24 cellular contexts compared by ENCODE assay signal in genomic region chr20:3223937-3224680, GRCh38. TPM values are rescaled to one million over a fixed set of nuclear protein-coding genes. Genes with fewer than 3 reads are reported as not detected.
DNase-seq lines count a peak whose midpoint lies in the region; ATAC-seq and TF ChIP-seq lines count a peak whose summit lies in the region.
"Had no signal": no experiment of that assay in that cellular context is flagged by ENCODE, and none has a peak within 500 bp of the region (broad histone marks: within the 10 kb centered on the region; RNA-seq: fewer than 3 reads in every experiment).

No MANE protein-coding gene starts in this region.

- H3K36me3 Mint-ChIP-seq in CD8-positive, alpha-beta T cell: peaks cover 25% of the 10 kb centered on the region
- H3K36me3 Mint-ChIP-seq in naive thymus-derived CD8-positive, alpha-beta T cell: peaks cover 0 to 29% (median 4%) of the 10 kb centered on the region in 3 donors

- peaks cover 21% of the 10 kb centered on the region for H3K4me1 Mint-ChIP-seq in CD8-positive, alpha-beta T cell (ENCODE audit: low read depth)
- H3K4me1 Mint-ChIP-seq in naive thymus-derived CD8-positive, alpha-beta T cell: peaks cover 3 to 28% (median 22%) of the 10 kb centered on the region in 4 donors

- H3K27ac ChIP-seq in CD8-positive, alpha-beta T cell (ENCODE audit: low read depth, low read length): no peak overlapping the region
- H3K27ac ChIP-seq in Panc1 (ENCODE audit: low read length) (peak overlapping the region; percentile 84), tibial artery (no peak overlapping the region)
- H3K27ac ChIP-seq: adrenal gland, HL-60, SK-N-MC, upper lobe of left lung, WERI-Rb-1 had no signal

- H3K36me3 ChIP-seq in CD8-positive, alpha-beta T cell (ENCODE audit: insufficient read depth, low read length): peaks cover 7% of the 10 kb centered on the region
- H3K36me3 ChIP-seq in Panc1 (ENCODE audit: control insufficient read depth, insufficient read depth, low read length) (no peaks in the 10 kb centered on the region), tibial artery (peaks cover 27 to 57% (median 29%) of the 10 kb centered on the region in 3 donors)

- H3K4me1 ChIP-seq in CD8-positive, alpha-beta T cell (ENCODE audit: insufficient read depth, low read length): peaks cover 19% of the 10 kb centered on the region
- H3K4me1 ChIP-seq in Panc1 (ENCODE audit: control insufficient read depth, insufficient read depth, low read length) (peaks cover 59% of the 10 kb centered on the region), tibial artery (no peaks in the 10 kb centered on the region)
- H3K4me1 ChIP-seq: adrenal gland, upper lobe of left lung had no signal

- intact Hi-C loops in CD8-positive, alpha-beta T cell (cut with DNase I, micrococcal nuclease): loop anchor here in 1 of 2 experiments (5.0 kb wide), 1 partner anchor 102 kb away; no protein-coding TSS in a partner anchor
- intact Hi-C loops in Panc1 (cut with micrococcal nuclease; ENCODE audit: unreplicated experiment) (no loop called here), tibial artery (cut with DNase I; ENCODE audit: low total_unique reads) (no loop called here)

- no peak for TF ChIP-seq CTCF in CD8-positive, alpha-beta T cell (IDR thresholded peaks at IDR 0.05)
- TF ChIP-seq CTCF in Panc1 (IDR thresholded peaks at IDR 0.05): no peak
- TF ChIP-seq CTCF in tibial artery (IDR thresholded peaks at IDR 0.05): no peak

- H3K27me3 ChIP-seq in CD8-positive, alpha-beta T cell (ENCODE audit: insufficient read depth, low read length): no peaks in the 10 kb centered on the region
- no peaks in the 10 kb centered on the region for H3K27me3 ChIP-seq in Panc1 (ENCODE audit: control insufficient read depth, insufficient read depth, low read length)
- H3K27me3 ChIP-seq in tibial artery: no peaks in the 10 kb centered on the region
- H3K27me3 ChIP-seq: adrenal gland, upper lobe of left lung had no signal

- no peak overlapping the region for H3K4me3 ChIP-seq in CD8-positive, alpha-beta T cell (ENCODE audit: low read depth, low read length)
- no peak overlapping the region for H3K4me3 ChIP-seq in Panc1 (ENCODE audit: low read depth in 2 of 2, low read length in 2 of 2)
- no peak overlapping the region for H3K4me3 ChIP-seq in tibial artery
- H3K4me3 ChIP-seq: adrenal gland, SK-N-MC, upper lobe of left lung had no signal

- ATAC-seq in CD8-positive, alpha-beta T cell: no peak
- ATAC-seq in Panc1: peak; percentile 6; the same call in 1 of the 2 replicates
- ATAC-seq in naive thymus-derived CD8-positive, alpha-beta T cell: no peak
- no peak for ATAC-seq in GM21737 (IDR thresholded peaks at IDR 0.05; ENCODE audit: unreplicated experiment)

- no peaks in the 10 kb centered on the region for H3K9me3 ChIP-seq in CD8-positive, alpha-beta T cell (ENCODE audit: low read length)
- H3K9me3 ChIP-seq in Panc1 (ENCODE audit: control insufficient read depth, insufficient read depth, low read depth, low read length) (no peaks in the 10 kb centered on the region), tibial artery (no peaks in the 10 kb centered on the region)
- H3K9me3 ChIP-seq: adrenal gland, upper lobe of left lung had no signal

- no peaks in the 10 kb centered on the region for H3K27me3 Mint-ChIP-seq in CD8-positive, alpha-beta T cell (ENCODE audit: low read depth)
- no peaks in the 10 kb centered on the region for H3K27me3 Mint-ChIP-seq in naive thymus-derived CD8-positive, alpha-beta T cell

- DNase-seq in NCI-H1417 (lab: John Stamatoyannopoulos, UW) (peak in 2 of 3 experiments; percentile 30 to 71), NCI-H1417 treated with DMSO at 0.1 percent for 48 hours (lab: John Stamatoyannopoulos, UW) (no peak), Panc1 (ENCODE audit: low read depth, low spot score) (no peak), NCI-H1694 (lab: John Stamatoyannopoulos, UW) (no peak), tibial artery (no peak)
- DNase-seq in CD8-positive, alpha-beta T cell: no peak
- DNase-seq in naive thymus-derived CD8-positive, alpha-beta T cell: no peak
- DNase-seq: activated CD4-positive, alpha-beta T cell treated with anti-CD3 and anti-CD28 coated beads, Interleukin-2, amount 50 U/mL, for 4 hours; activated gamma-delta T cell treated with Interleukin-2 at 50 U/mL for 16 hours; adrenal gland; Calu3; effector memory CD4-positive, alpha-beta T cell; H7; mammary epithelial cell; NCI-H226; NK-92 treated with Interleukin-12 subunit alpha and Interleukin-12 subunit beta, amount 100 ng/mL, for 24 hours; occipital lobe; retina; stimulated activated CD4-positive, alpha-beta T cell treated with anti-CD3 and anti-CD28 coated beads, Interleukin-12 subunit alpha, Interleukin-12 subunit beta, amount 100 ng/mL, for 4 hours; WERI-Rb-1 had no signal

- peak overlapping the region; percentile 90 for H3K27ac Mint-ChIP-seq in CD8-positive, alpha-beta T cell
- H3K27ac Mint-ChIP-seq in naive thymus-derived CD8-positive, alpha-beta T cell: peak overlapping the region; percentile 80 to 94 (median 91)

- POLR2A ChIA-PET in CD8-positive, alpha-beta T cell (lab: Charles Lee): interaction anchor here (0.6 kb wide), 1 partner anchor 69 kb away, joined by 5 read pairs; no protein-coding TSS in a partner anchor
- POLR2A ChIA-PET in Panc1 (lab: Charles Lee): no interaction called here
- POLR2A ChIA-PET in naive thymus-derived CD8-positive, alpha-beta T cell (lab: Charles Lee): interaction anchor here (0.6 to 2.3 kb wide), 5 partner anchors 10 to 183 kb away, joined by 4 to 18 read pairs (median 5); partner anchors contain the start of genes DNAAF9 and SLC4A11

- H3K9me3 Mint-ChIP-seq in CD8-positive, alpha-beta T cell: no peaks in the 10 kb centered on the region
- H3K9me3 Mint-ChIP-seq in naive thymus-derived CD8-positive, alpha-beta T cell: no peaks in the 10 kb centered on the region

- CTCF ChIA-PET in CD8-positive, alpha-beta T cell (lab: Charles Lee): interaction anchor here (2.0 kb wide), 1 partner anchor 93 kb away, joined by 8 read pairs; no protein-coding TSS in a partner anchor
- CTCF ChIA-PET in Panc1 (lab: Charles Lee): interaction anchor here (0.6 to 0.8 kb wide), 2 partner anchors 15 to 25 kb away, joined by 3 to 8 read pairs; partner anchors contain the start of gene SLC4A11

- no peak overlapping the region for H3K4me3 Mint-ChIP-seq in CD8-positive, alpha-beta T cell
- H3K4me3 Mint-ChIP-seq in naive thymus-derived CD8-positive, alpha-beta T cell: peak overlapping the region in 2 of 10 donors; percentile 71 to 75

- no TSS peak for BruUV-seq in Panc1 (replicated peaks; lab: Mats Ljungman, UMichigan)

- in situ Hi-C loops in Panc1 (cut with HindIII; ENCODE audit: low pct_unique_long_range_greater_than_20kb, low sequenced_read_pairs): no loop called here

RNA-seq across cellular contexts. Expression of gene ITPA, which starts 14.8 kb away (rescaled TPM):
- 10 to 100 TPM; 19.4 to 21.3 TPM for total RNA-seq in CD8-positive, alpha-beta T cell
- 107 TPM for total RNA-seq in Panc1 (2021; ENCODE audit: unreplicated experiment)
- polyA plus RNA-seq in Panc1 (2012; ENCODE audit: insufficient read length): 111 TPM
- total RNA-seq in naive thymus-derived CD8-positive, alpha-beta T cell: 10 to 100 TPM; 51.7 to 57.6 TPM
- polyA plus RNA-seq in naive thymus-derived CD8-positive, alpha-beta T cell: 10 to 100 TPM; 46.2 to 72.9 (median 56.9) TPM

RNA-seq across cellular contexts. Expression of gene SLC4A11, which starts 14.9 kb away (rescaled TPM):
- total RNA-seq in CD8-positive, alpha-beta T cell: under 1 TPM; 0.65 to 0.78 TPM
- total RNA-seq in Panc1 (2021; ENCODE audit: unreplicated experiment): 144 TPM
- 276 TPM for polyA plus RNA-seq in Panc1 (2012; ENCODE audit: insufficient read length)
- total RNA-seq in naive thymus-derived CD8-positive, alpha-beta T cell: 1 to 10 TPM; 1.3 to 2.1 TPM
- not detected for polyA plus RNA-seq in naive thymus-derived CD8-positive, alpha-beta T cell
- total RNA-seq: occipital lobe had no signal

RNA-seq across cellular contexts. Expression of gene DDRGK1, which starts 19.6 kb away (rescaled TPM):
- 10 to 100 TPM; 40.6 to 43.5 TPM for total RNA-seq in CD8-positive, alpha-beta T cell
- total RNA-seq in Panc1 (2021; ENCODE audit: unreplicated experiment): 65.5 TPM
- polyA plus RNA-seq in Panc1 (2012; ENCODE audit: insufficient read length): 101 TPM
- total RNA-seq in naive thymus-derived CD8-positive, alpha-beta T cell: 10 to 100 TPM; 55.8 to 57.4 TPM
- polyA plus RNA-seq in naive thymus-derived CD8-positive, alpha-beta T cell: 10 to 100 TPM; 39.7 to 50.5 (median 44.1) TPM

RNA-seq across cellular contexts. Expression of gene LZTS3, which starts 50.8 kb away (rescaled TPM):
- 10 to 100 TPM; 37.4 to 41.9 TPM for total RNA-seq in CD8-positive, alpha-beta T cell
- total RNA-seq in Panc1 (2021; ENCODE audit: unreplicated experiment): 5.2 TPM
- polyA plus RNA-seq in Panc1 (2012; ENCODE audit: insufficient read length): 7.8 TPM
- total RNA-seq in naive thymus-derived CD8-positive, alpha-beta T cell: 10 to 100 TPM; 25.5 to 26.6 TPM
- polyA plus RNA-seq in naive thymus-derived CD8-positive, alpha-beta T cell: 1 to 10 TPM; 2.0 to 3.8 (median 3.7) TPM

Comparison
In these comparisons a context has a peak if more than half of its experiments do, and no peak if none do; other contexts are left out.
1. DNase-seq: peak in NCI-H1417 (2 of 3); none in NCI-H1417 treated with DMSO at 0.1 percent for 48 hours (single experiment), CD8-positive, alpha-beta T cell (0 of 7), Panc1 (single experiment), naive thymus-derived CD8-positive, alpha-beta T cell (0 of 10), NCI-H1694 (single experiment) and tibial artery (0 of 2).
2. RNA of gene SLC4A11, which starts 14.9 kb away (total RNA-seq): 144 TPM in Panc1 (single experiment); 1.3 to 2.1 TPM in naive thymus-derived CD8-positive, alpha-beta T cell and 0.65 to 0.78 TPM in CD8-positive, alpha-beta T cell; every median in the first group is over 10 times any median in the second.